ENCODE assay signal across 32 cellular contexts in genomic region chr5:142897328-142897727, GRCh38.
"Had no signal": no experiment of that assay in that cellular context is flagged by ENCODE, and none has a peak within 500 bp of the region (broad histone marks: within the 10 kb centered on the region; RNA-seq: fewer than 3 reads in every experiment).

No MANE protein-coding gene starts in this region.

- H3K9me3 Mint-ChIP-seq: activated CD4-positive, alpha-beta T cell treated with anti-CD3 and anti-CD28 coated beads, Interleukin-2, amount 10 ng/mL, durations not matched to agents 7 days and 5 days; activated naive CD4-positive, alpha-beta T cell treated with anti-CD3 and anti-CD28 coated beads for 36 hours; activated naive CD4-positive, alpha-beta T cell treated with anti-CD3 and anti-CD28 coated beads, Interleukin-2, amount 50 U/mL, for 72 hours; activated T-cell treated with anti-CD3 and anti-CD28 coated beads, Interleukin-2, amount 50 U/mL, for 24 hours; T-helper 1 cell treated with Interleukin-12 subunit alpha and Interleukin-12 subunit beta and Interleukin-4 antibody, amounts not matched to agents 30 μg/mL and 1 μg/mL, for 36 hours; T-helper 2 cell treated with Interferon-gamma antibody and Interleukin-4, amounts not matched to agents 5 μg/mL and 100 μg/mL, for 36 hours had no signal

- H3K27me3 Mint-ChIP-seq: activated CD4-positive, alpha-beta T cell treated with anti-CD3 and anti-CD28 coated beads for 36 hours; activated CD4-positive, alpha-beta T cell treated with anti-CD3 and anti-CD28 coated beads, Interleukin-2, amount 10 ng/mL, durations not matched to agents 7 days and 5 days; activated T-cell treated with anti-CD3 and anti-CD28 coated beads, Interleukin-2, amount 50 U/mL, for 24 hours had no signal

- H3K4me1 Mint-ChIP-seq: activated CD4-positive, alpha-beta T cell treated with anti-CD3 and anti-CD28 coated beads for 36 hours had no signal

- H3K27ac ChIP-seq: brain microvascular endothelial cell, Peyer's patch, SJSA1 had no signal

- H3K4me3 ChIP-seq: MG63, Peyer's patch, SJSA1 had no signal

- H3K9me3 ChIP-seq: MG63, Peyer's patch, SJSA1, SK-N-SH had no signal

- ATAC-seq: activated CD4-positive, alpha-beta T cell treated with anti-CD3 and anti-CD28 coated beads for 36 hours; activated CD4-positive, CD25-positive, alpha-beta regulatory T cell treated with anti-CD3 and anti-CD28 coated beads, Interleukin-2, amount 50 U/mL, for 24 hours; activated CD8-positive, alpha-beta T cell treated with anti-CD3 and anti-CD28 coated beads, Interleukin-2, amount 10 ng/mL, durations not matched to agents 7 days and 5 days; activated naive CD4-positive, alpha-beta T cell treated with anti-CD3 and anti-CD28 coated beads, Interleukin-2, amount 50 U/mL, for 72 hours; PC-3 had no signal

- DNase-seq: activated CD4-positive, alpha-beta T cell treated with anti-CD3 and anti-CD28 coated beads for 36 hours; activated CD4-positive, alpha-beta T cell treated with anti-CD3 and anti-CD28 coated beads, Interleukin-2, amount 10 ng/mL, durations not matched to agents 7 days and 5 days; activated CD4-positive, alpha-beta T cell treated with anti-CD3 and anti-CD28 coated beads, Interleukin-2, amount 50 U/mL, for 48 hours; activated CD8-positive, alpha-beta T cell treated with anti-CD3 and anti-CD28 coated beads, Interleukin-2, amount 10 ng/mL, durations not matched to agents 7 days and 5 days; activated gamma-delta T cell treated with Interleukin-2 at 50 U/mL for 16 hours; activated naive CD4-positive, alpha-beta T cell treated with anti-CD3 and anti-CD28 coated beads for 36 hours; activated T-cell treated with anti-CD3 and anti-CD28 coated beads, Interleukin-2, amount 50 U/mL, for 24 hours; aorta; brain microvascular endothelial cell; central memory CD4-positive, alpha-beta T cell; MG63; NCI-H1048; NCI-H146; NCI-H187; NCI-H2029 treated with DMSO at 0.1 percent for 48 hours; NCI-H2107; NCI-H2171; NCI-H510A; NCI-H526; NCI-H748 treated with DMSO at 0.1 percent for 48 hours; NK-92 treated with Interleukin-12 subunit alpha and Interleukin-12 subunit beta, amount 100 ng/mL, for 24 hours; PC-3; Peyer's patch; RPMI8226; SHP77 treated with DMSO at 0.1 percent for 48 hours; SK-N-SH had no signal

- H3K27ac Mint-ChIP-seq: activated CD4-positive, alpha-beta T cell treated with anti-CD3 and anti-CD28 coated beads for 36 hours; activated CD4-positive, alpha-beta T cell treated with anti-CD3 and anti-CD28 coated beads, Interleukin-2, amount 10 ng/mL, durations not matched to agents 7 days and 5 days; activated CD8-positive, alpha-beta T cell treated with anti-CD3 and anti-CD28 coated beads, Interleukin-2, amount 10 ng/mL, durations not matched to agents 7 days and 5 days; activated naive CD4-positive, alpha-beta T cell treated with anti-CD3 and anti-CD28 coated beads for 36 hours; activated naive CD4-positive, alpha-beta T cell treated with anti-CD3 and anti-CD28 coated beads, Interleukin-2, amount 50 U/mL, for 72 hours; activated T-cell treated with anti-CD3 and anti-CD28 coated beads, Interleukin-2, amount 50 U/mL, for 24 hours; T-helper 1 cell treated with Interleukin-12 subunit alpha and Interleukin-12 subunit beta and Interleukin-4 antibody, amounts not matched to agents 30 μg/mL and 1 μg/mL, for 36 hours; T-helper 2 cell treated with Interferon-gamma antibody and Interleukin-4, amounts not matched to agents 5 μg/mL and 100 μg/mL, for 36 hours had no signal

- FAIRE-seq: TTC549 had no signal

- H3K4me3 Mint-ChIP-seq: activated CD4-positive, alpha-beta T cell treated with anti-CD3 and anti-CD28 coated beads for 36 hours; activated CD4-positive, alpha-beta T cell treated with anti-CD3 and anti-CD28 coated beads, Interleukin-2, amount 10 ng/mL, durations not matched to agents 7 days and 5 days; activated CD8-positive, alpha-beta T cell treated with anti-CD3 and anti-CD28 coated beads, Interleukin-2, amount 10 ng/mL, durations not matched to agents 7 days and 5 days; activated naive CD4-positive, alpha-beta T cell treated with anti-CD3 and anti-CD28 coated beads for 36 hours; activated T-cell treated with anti-CD3 and anti-CD28 coated beads, Interleukin-2, amount 50 U/mL, for 24 hours; T-helper 1 cell treated with Interleukin-12 subunit alpha and Interleukin-12 subunit beta and Interleukin-4 antibody, amounts not matched to agents 30 μg/mL and 1 μg/mL, for 36 hours; T-helper 2 cell treated with Interferon-gamma antibody and Interleukin-4, amounts not matched to agents 5 μg/mL and 100 μg/mL, for 36 hours had no signal

- H3K36me3 ChIP-seq: brain microvascular endothelial cell, MG63 had no signal

- H3K4me1 ChIP-seq: Peyer's patch had no signal

- H3K9ac ChIP-seq: SK-N-SH had no signal

- H3K27me3 ChIP-seq: brain microvascular endothelial cell, MG63, Peyer's patch, SJSA1 had no signal
